Comparison of ENCODE assay signal across 1 cellular context in the genomic region with DNA sequence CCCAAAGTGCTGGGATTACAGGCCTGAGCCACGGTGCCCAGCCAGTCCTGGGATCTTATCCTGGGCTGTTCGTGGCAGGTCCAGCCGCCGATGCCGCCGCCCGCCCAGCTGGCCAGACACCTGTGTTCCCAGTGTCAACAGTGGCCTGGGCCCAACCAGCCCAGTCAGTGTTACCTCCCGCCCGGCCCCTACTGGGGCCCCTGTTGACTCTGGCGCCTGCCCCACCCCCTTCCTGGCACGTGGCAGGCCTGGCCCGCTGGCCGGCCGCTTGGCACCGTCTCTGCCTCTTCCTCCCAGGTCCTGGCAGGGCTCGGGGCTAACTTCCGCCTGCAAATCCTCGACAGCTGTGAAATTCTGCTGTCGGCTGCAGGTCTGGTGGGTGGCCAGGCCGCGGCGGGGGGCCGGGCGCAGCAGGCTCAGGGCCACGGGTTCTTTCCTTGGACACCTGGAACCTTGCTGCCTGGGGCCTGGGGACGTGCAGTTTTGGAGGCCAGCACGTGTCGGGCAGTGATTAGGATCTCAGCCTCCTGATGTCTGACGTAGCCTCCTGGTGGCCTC.
TF ChIP-seq lines count a peak whose summit lies in the region.

No MANE protein-coding gene starts in this region.

TF ChIP-seq in GM12878, 131 proteins besides CTCF, POLR2A, EP300 and RAD21:
- TF ChIP-seq, protein P1, sequence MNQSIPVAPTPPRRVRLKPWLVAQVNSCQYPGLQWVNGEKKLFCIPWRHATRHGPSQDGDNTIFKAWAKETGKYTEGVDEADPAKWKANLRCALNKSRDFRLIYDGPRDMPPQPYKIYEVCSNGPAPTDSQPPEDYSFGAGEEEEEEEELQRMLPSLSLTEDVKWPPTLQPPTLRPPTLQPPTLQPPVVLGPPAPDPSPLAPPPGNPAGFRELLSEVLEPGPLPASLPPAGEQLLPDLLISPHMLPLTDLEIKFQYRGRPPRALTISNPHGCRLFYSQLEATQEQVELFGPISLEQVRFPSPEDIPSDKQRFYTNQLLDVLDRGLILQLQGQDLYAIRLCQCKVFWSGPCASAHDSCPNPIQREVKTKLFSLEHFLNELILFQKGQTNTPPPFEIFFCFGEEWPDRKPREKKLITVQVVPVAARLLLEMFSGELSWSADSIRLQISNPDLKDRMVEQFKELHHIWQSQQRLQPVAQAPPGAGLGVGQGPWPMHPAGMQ (IDR thresholded peaks at IDR 0.05; ENCODE audit: borderline replicate concordance) = no peak
- TF ChIP-seq, protein P2, sequence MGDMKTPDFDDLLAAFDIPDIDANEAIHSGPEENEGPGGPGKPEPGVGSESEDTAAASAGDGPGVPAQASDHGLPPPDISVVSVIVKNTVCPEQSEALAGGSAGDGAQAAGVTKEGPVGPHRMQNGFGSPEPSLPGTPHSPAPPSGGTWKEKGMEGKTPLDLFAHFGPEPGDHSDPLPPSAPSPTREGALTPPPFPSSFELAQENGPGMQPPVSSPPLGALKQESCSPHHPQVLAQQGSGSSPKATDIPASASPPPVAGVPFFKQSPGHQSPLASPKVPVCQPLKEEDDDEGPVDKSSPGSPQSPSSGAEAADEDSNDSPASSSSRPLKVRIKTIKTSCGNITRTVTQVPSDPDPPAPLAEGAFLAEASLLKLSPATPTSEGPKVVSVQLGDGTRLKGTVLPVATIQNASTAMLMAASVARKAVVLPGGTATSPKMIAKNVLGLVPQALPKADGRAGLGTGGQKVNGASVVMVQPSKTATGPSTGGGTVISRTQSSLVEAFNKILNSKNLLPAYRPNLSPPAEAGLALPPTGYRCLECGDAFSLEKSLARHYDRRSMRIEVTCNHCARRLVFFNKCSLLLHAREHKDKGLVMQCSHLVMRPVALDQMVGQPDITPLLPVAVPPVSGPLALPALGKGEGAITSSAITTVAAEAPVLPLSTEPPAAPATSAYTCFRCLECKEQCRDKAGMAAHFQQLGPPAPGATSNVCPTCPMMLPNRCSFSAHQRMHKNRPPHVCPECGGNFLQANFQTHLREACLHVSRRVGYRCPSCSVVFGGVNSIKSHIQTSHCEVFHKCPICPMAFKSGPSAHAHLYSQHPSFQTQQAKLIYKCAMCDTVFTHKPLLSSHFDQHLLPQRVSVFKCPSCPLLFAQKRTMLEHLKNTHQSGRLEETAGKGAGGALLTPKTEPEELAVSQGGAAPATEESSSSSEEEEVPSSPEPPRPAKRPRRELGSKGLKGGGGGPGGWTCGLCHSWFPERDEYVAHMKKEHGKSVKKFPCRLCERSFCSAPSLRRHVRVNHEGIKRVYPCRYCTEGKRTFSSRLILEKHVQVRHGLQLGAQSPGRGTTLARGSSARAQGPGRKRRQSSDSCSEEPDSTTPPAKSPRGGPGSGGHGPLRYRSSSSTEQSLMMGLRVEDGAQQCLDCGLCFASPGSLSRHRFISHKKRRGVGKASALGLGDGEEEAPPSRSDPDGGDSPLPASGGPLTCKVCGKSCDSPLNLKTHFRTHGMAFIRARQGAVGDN (IDR thresholded peaks at IDR 0.05) = no peak
- TF ChIP-seq IKZF1 (conservative IDR thresholded peaks at IDR 0.05) = 0 out of 2 replicates have a peak, but pooled peaks have one; percentile 13
- TF ChIP-seq, protein P3, sequence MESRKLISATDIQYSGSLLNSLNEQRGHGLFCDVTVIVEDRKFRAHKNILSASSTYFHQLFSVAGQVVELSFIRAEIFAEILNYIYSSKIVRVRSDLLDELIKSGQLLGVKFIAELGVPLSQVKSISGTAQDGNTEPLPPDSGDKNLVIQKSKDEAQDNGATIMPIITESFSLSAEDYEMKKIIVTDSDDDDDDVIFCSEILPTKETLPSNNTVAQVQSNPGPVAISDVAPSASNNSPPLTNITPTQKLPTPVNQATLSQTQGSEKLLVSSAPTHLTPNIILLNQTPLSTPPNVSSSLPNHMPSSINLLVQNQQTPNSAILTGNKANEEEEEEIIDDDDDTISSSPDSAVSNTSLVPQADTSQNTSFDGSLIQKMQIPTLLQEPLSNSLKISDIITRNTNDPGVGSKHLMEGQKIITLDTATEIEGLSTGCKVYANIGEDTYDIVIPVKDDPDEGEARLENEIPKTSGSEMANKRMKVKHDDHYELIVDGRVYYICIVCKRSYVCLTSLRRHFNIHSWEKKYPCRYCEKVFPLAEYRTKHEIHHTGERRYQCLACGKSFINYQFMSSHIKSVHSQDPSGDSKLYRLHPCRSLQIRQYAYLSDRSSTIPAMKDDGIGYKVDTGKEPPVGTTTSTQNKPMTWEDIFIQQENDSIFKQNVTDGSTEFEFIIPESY (IDR thresholded peaks at IDR 0.05) = peak; percentile 10; the same call in 1 of the 2 replicates
- peak in 1 of 2 experiments; percentile 52; a peak in 1 of 4 replicates for TF ChIP-seq BHLHE40 (IDR thresholded peaks at IDR 0.05; ENCODE audit: borderline replicate concordance in 1 of 2, low read depth in 2 of 2, low read length in 1 of 2)
